Comparison of ENCODE assay signal across 7 cellular contexts in genomic region chr12:132560421-132560830, GRCh38. TPM values are rescaled to one million over a fixed set of nuclear protein-coding genes. Genes with fewer than 3 reads are reported as not detected.
A peak's percentile ranks its signal among the peaks of the same experiment; 100 is the strongest.
DNase-seq lines count a peak whose midpoint lies in the region; ATAC-seq, FAIRE-seq and TF ChIP-seq lines count a peak whose summit lies in the region.

No MANE protein-coding gene starts in this region.

- H3K9ac ChIP-seq in keratinocyte (ENCODE audit: control insufficient read depth, extremely low read depth, insufficient read depth, low read length): peak overlapping the region; percentile 81

- dilution Hi-C loops in keratinocyte (cut with MboI; ENCODE audit: extremely low pct_ligation_motif_present, low sequenced_read_pairs): no loop called here

- H3K27ac Mint-ChIP-seq in stimulated activated effector memory CD8-positive, alpha-beta T cell treated with anti-CD3 and anti-CD28 coated beads, Interleukin-12 subunit alpha, Interleukin-12 subunit beta, amount 100 ng/mL, for 72 hours: no peak overlapping the region

- DNase-seq in GM10266 (ENCODE audit: extremely low spot score): peak; percentile 70
- DNase-seq in LoVo (ENCODE audit: low spot score): peak; percentile 37
- DNase-seq in astrocyte of the cerebellum (ENCODE audit: low read depth): no peak
- no peak for DNase-seq in keratinocyte (ENCODE audit: low read depth, low spot score)
- peak; percentile 19 to 67 for DNase-seq in stimulated activated effector memory CD8-positive, alpha-beta T cell treated with anti-CD3 and anti-CD28 coated beads, Interleukin-12 subunit alpha, Interleukin-12 subunit beta, amount 100 ng/mL, for 72 hours (ENCODE audit: low spot score in 2 of 2)
- no peak for DNase-seq in H4 (ENCODE audit: low spot score)

- TF ChIP-seq CTCF in GM10266 (IDR thresholded peaks at IDR 0.05; ENCODE audit: control insufficient read depth, insufficient read depth, low read depth, missing control alignments) (no peak), astrocyte of the cerebellum (IDR thresholded peaks at IDR 0.05; ENCODE audit: low read depth, low read length, missing control alignments) (no peak), keratinocyte (optimal IDR thresholded peaks at IDR 0.05 in 1 of 3, IDR thresholded peaks at IDR 0.05 in 1 of 3, conservative IDR thresholded peaks at IDR 0.05 in 1 of 3; ENCODE audit: extremely low read depth in 1 of 3, insufficient read depth in 2 of 3, low read length in 3 of 3) (no peak)

- no peaks in the 10 kb centered on the region for H3K27me3 ChIP-seq in keratinocyte (ENCODE audit: control insufficient read depth, extremely low read depth, insufficient read depth, low read length)

- peak overlapping the region; percentile 85 for H3K4me2 ChIP-seq in keratinocyte (ENCODE audit: control insufficient read depth, extremely low read depth, insufficient read depth, low read depth, low read length)

- H2AFZ ChIP-seq in keratinocyte (ENCODE audit: control insufficient read depth, low read length): peak overlapping the region; percentile 19

- no peaks in the 10 kb centered on the region for H3K9me1 ChIP-seq in keratinocyte (ENCODE audit: control insufficient read depth, extremely low read depth, insufficient read depth, low read length)

- peak overlapping the region; percentile 56 for H3K4me3 ChIP-seq in astrocyte of the cerebellum (ENCODE audit: low read depth, low read length)
- peak overlapping the region; percentile 66 to 79 (median 77) for H3K4me3 ChIP-seq in keratinocyte (ENCODE audit: control insufficient read depth in 2 of 3, extremely low read depth in 1 of 3, insufficient read depth in 2 of 3, low read depth in 1 of 3, low read length in 3 of 3)

- peak; percentile 54 for ATAC-seq in stimulated activated effector memory CD8-positive, alpha-beta T cell treated with anti-CD3 and anti-CD28 coated beads, Interleukin-12 subunit alpha, Interleukin-12 subunit beta, amount 100 ng/mL, for 72 hours
- ATAC-seq in HG02981 (IDR thresholded peaks at IDR 0.05; ENCODE audit: unreplicated experiment): no peak

- H3K4me3 Mint-ChIP-seq in stimulated activated effector memory CD8-positive, alpha-beta T cell treated with anti-CD3 and anti-CD28 coated beads, Interleukin-12 subunit alpha, Interleukin-12 subunit beta, amount 100 ng/mL, for 72 hours: peak overlapping the region; percentile 66

- peaks cover 21% of the 10 kb centered on the region for H3K4me1 Mint-ChIP-seq in stimulated activated effector memory CD8-positive, alpha-beta T cell treated with anti-CD3 and anti-CD28 coated beads, Interleukin-12 subunit alpha, Interleukin-12 subunit beta, amount 100 ng/mL, for 72 hours

- in situ Hi-C loops in astrocyte of the cerebellum (cut with HindIII; ENCODE audit: low sequenced_read_pairs): no loop called here

- peaks cover 12% of the 10 kb centered on the region for H3K4me1 ChIP-seq in keratinocyte (ENCODE audit: control insufficient read depth, extremely low read depth, insufficient read depth, low read length)

- H3K79me2 ChIP-seq in keratinocyte (ENCODE audit: control insufficient read depth, insufficient read depth, low read length): peaks cover 27% of the 10 kb centered on the region

- no peaks in the 10 kb centered on the region for H3K9me3 Mint-ChIP-seq in stimulated activated effector memory CD8-positive, alpha-beta T cell treated with anti-CD3 and anti-CD28 coated beads, Interleukin-12 subunit alpha, Interleukin-12 subunit beta, amount 100 ng/mL, for 72 hours

- H3K9me3 ChIP-seq in keratinocyte (ENCODE audit: control insufficient read depth, low read depth, low read length): no peaks in the 10 kb centered on the region

- H4K20me1 ChIP-seq in keratinocyte (ENCODE audit: control insufficient read depth, extremely low read depth, insufficient read depth, low read length): peaks cover 12% of the 10 kb centered on the region

- FAIRE-seq in keratinocyte (lab: Jason Lieb, UNC): no peak

- peak overlapping the region; percentile 40 for H3K27ac ChIP-seq in keratinocyte (ENCODE audit: control insufficient read depth, insufficient read depth, low read length)

- peaks cover 2 to 3% of the 10 kb centered on the region in 2 experiments for H3K36me3 ChIP-seq in keratinocyte (ENCODE audit: control insufficient read depth in 2 of 2, extremely low read depth in 1 of 2, insufficient read depth in 2 of 2, low read length in 2 of 2)

- H3K36me3 Mint-ChIP-seq in stimulated activated effector memory CD8-positive, alpha-beta T cell treated with anti-CD3 and anti-CD28 coated beads, Interleukin-12 subunit alpha, Interleukin-12 subunit beta, amount 100 ng/mL, for 72 hours: no peaks in the 10 kb centered on the region

RNA-seq across cellular contexts. Expression of gene LRCOL1, which starts 50.0 kb away (rescaled TPM):
- not detected in 3 replicates for polyA plus RNA-seq in keratinocyte
- not detected for polyA plus RNA-seq in keratinocyte (2011; ENCODE audit: low read depth)
- polyA plus RNA-seq in keratinocyte (2011; cell fraction: cytosol; rRNA removed): not detected in 2 replicates
- not detected in 2 replicates for polyA plus RNA-seq in keratinocyte (2011; cell fraction: nucleus; rRNA removed)
- polyA plus RNA-seq in keratinocyte (2012; ENCODE audit: low replicate concordance): not detected in 2 replicates
- polyA minus RNA-seq in keratinocyte: not detected in 3 replicates
- polyA minus RNA-seq in keratinocyte (2011; cell fraction: cytosol; rRNA and poly(A)+ RNA removed): not detected
- not detected in 2 replicates for polyA minus RNA-seq in keratinocyte (2011; cell fraction: nucleus; rRNA and poly(A)+ RNA removed)
- total RNA-seq in H4 (2014; rRNA removed; shearing (Covaris generic)): not detected in 2 replicates

RNA-seq across cellular contexts. Expression of gene P2RX2, which starts 58.1 kb away (rescaled TPM):
- not detected in 3 replicates for polyA plus RNA-seq in keratinocyte
- not detected for polyA plus RNA-seq in keratinocyte (2011; ENCODE audit: low read depth)
- polyA plus RNA-seq in keratinocyte (2011; cell fraction: cytosol; rRNA removed): not detected in 2 replicates
- polyA plus RNA-seq in keratinocyte (2011; cell fraction: nucleus; rRNA removed): not detected in 2 replicates
- polyA plus RNA-seq in keratinocyte (2012; ENCODE audit: low replicate concordance): not detected in 2 replicates
- polyA minus RNA-seq in keratinocyte: not detected in 3 replicates
- polyA minus RNA-seq in keratinocyte (2011; cell fraction: cytosol; rRNA and poly(A)+ RNA removed): not detected
- not detected in 2 replicates for polyA minus RNA-seq in keratinocyte (2011; cell fraction: nucleus; rRNA and poly(A)+ RNA removed)
- not detected in 2 replicates for total RNA-seq in H4 (2014; rRNA removed; shearing (Covaris generic))

Comparison
In these comparisons a context has a peak if more than half of its experiments do, and no peak if none do; other contexts are left out.
1. DNase-seq: peak in GM10266 (single experiment), LoVo (single experiment) and stimulated activated effector memory CD8-positive, alpha-beta T cell treated with anti-CD3 and anti-CD28 coated beads, Interleukin-12 subunit alpha, Interleukin-12 subunit beta, amount 100 ng/mL, for 72 hours (2 of 2); none in astrocyte of the cerebellum (single experiment), keratinocyte (single experiment) and H4 (single experiment).